Comparison of ENCODE assay signal across 1 cellular context in genomic region chr9:137293094-137293481, GRCh38.
TF ChIP-seq lines count a peak whose summit lies in the region.

No MANE protein-coding gene starts in this region.

TF ChIP-seq in H1, 55 proteins besides CTCF, POLR2A, EP300 and RAD21:
- TF ChIP-seq YY1 (IDR thresholded peaks at IDR 0.05; ENCODE audit: low read depth, low read length) = 0 out of 2 replicates have a peak, but pooled peaks have one; percentile 7
- no peak for TF ChIP-seq EGR1 (IDR thresholded peaks at IDR 0.05; ENCODE audit: borderline replicate concordance, low read depth, low read length)
